ENCODE assay signal across 8 cellular contexts in genomic region chr5:148382961-148383360, GRCh38. TPM values are rescaled to one million over a fixed set of nuclear protein-coding genes. Genes with fewer than 3 reads are reported as not detected.
DNase-seq lines count a peak whose midpoint lies in the region; ATAC-seq and TF ChIP-seq lines count a peak whose summit lies in the region.

No MANE protein-coding gene starts in this region.

- H3K4me3 ChIP-seq in heart left ventricle (peak overlapping the region; percentile 66 to 94 (median 82)), vagina (peak overlapping the region; percentile 71 to 75)

- no peaks in the 10 kb centered on the region for H3K27me3 Mint-ChIP-seq in MCF 10A (ENCODE audit: insufficient read depth, unreplicated experiment)

- intact Hi-C loops in heart left ventricle (cut with DNase I) = loop anchor here in 3 of 10 donors (1.0 to 5.0 kb wide), 3 partner anchors 32 to 91 kb away; no protein-coding TSS in a partner anchor
- intact Hi-C loops in left ventricle myocardium superior (cut with micrococcal nuclease) = no loop called here
- intact Hi-C loops in MCF 10A (cut with micrococcal nuclease) = loop anchor here (1.0 kb wide), 1 partner anchor 348 kb away; no protein-coding TSS in a partner anchor
- intact Hi-C loops in vagina (cut with DNase I) = no loop called here

- H3K9me3 ChIP-seq in heart left ventricle (peaks cover 0 to 7% (median 0%) of the 10 kb centered on the region in 12 donors), vagina (no peaks in the 10 kb centered on the region)

- peaks cover 0 to 9% (median 0%) of the 10 kb centered on the region in 9 donors for H3K36me3 ChIP-seq in heart left ventricle
- H3K36me3 ChIP-seq in vagina = no peaks in the 10 kb centered on the region

- H3K4me1 ChIP-seq in heart left ventricle (peaks cover 3 to 74% (median 48%) of the 10 kb centered on the region in 12 donors), vagina (peaks cover 40% of the 10 kb centered on the region)

- WGBS in heart left ventricle, 4 donors = 31 to 38% (median 32%) methylated on average over 4 of the region's 4 CpGs

- H3K36me3 Mint-ChIP-seq in MCF 10A (ENCODE audit: insufficient read depth, unreplicated experiment) = no peaks in the 10 kb centered on the region

- H3K27ac ChIP-seq in heart left ventricle (peak overlapping the region; percentile 60 to 96 (median 91)), vagina (peak overlapping the region; percentile 85)

- TF ChIP-seq CTCF in heart left ventricle (IDR thresholded peaks at IDR 0.05) (no peak), MCF 10A (IDR thresholded peaks at IDR 0.05; ENCODE audit: unreplicated experiment) (no peak), vagina (IDR thresholded peaks at IDR 0.05) (no peak)

- POLR2A ChIA-PET in MCF 10A (lab: Yijun Ruan, JAX) = interaction anchor here (0.6 to 1.2 kb wide), 15 partner anchors 8 to 443 kb away, joined by 3 to 9 read pairs (median 4); partner anchors contain the start of gene ADRB2

- H3K27ac Mint-ChIP-seq in MCF 10A (ENCODE audit: low read depth, unreplicated experiment) = peak overlapping the region; percentile 98

- no peaks in the 10 kb centered on the region for H3K9me3 Mint-ChIP-seq in MCF 10A (ENCODE audit: unreplicated experiment)

- DNase-seq in heart left ventricle (no peak), left ventricle myocardium superior (no peak), MCF 10A (ENCODE audit: unreplicated experiment) (peak; percentile 26), midbrain (lab: John Stamatoyannopoulos, UW) (peak; percentile 39), vagina (ENCODE audit: extremely low spot score in 2 of 2) (no peak), dedifferentiated amniotic fluid mesenchymal stem cell (ENCODE audit: extremely low spot score) (no peak)
- DNase-seq in stimulated activated CD4-positive, alpha-beta T cell treated with anti-CD3 and anti-CD28 coated beads, Interleukin-1b, Interleukin-23, amount 100 ng/mL, for 48 hours = no peak

- BruUV-seq in MCF 10A (replicated peaks; lab: Mats Ljungman, UMichigan) = TSS peak; percentile 87

- peaks cover 38% of the 10 kb centered on the region for H3K4me1 Mint-ChIP-seq in MCF 10A (ENCODE audit: insufficient read depth, unreplicated experiment)

- peak overlapping the region; percentile 85 for H3K4me3 Mint-ChIP-seq in MCF 10A (ENCODE audit: unreplicated experiment)

- H3K27me3 ChIP-seq in heart left ventricle (no peaks in the 10 kb centered on the region), vagina (no peaks in the 10 kb centered on the region)

- CTCF ChIA-PET in MCF 10A (lab: Yijun Ruan, JAX) = interaction anchor here (0.7 to 1.3 kb wide), 10 partner anchors 8 to 801 kb away, joined by 3 to 7 read pairs (median 4); no protein-coding TSS in a partner anchor

- no peak for TF ChIP-seq POLR2A in heart left ventricle (IDR thresholded peaks at IDR 0.05)
- no peak for TF ChIP-seq POLR2A in vagina (IDR thresholded peaks at IDR 0.05)

- peak in 1 of 4 donors; percentile 17 for ATAC-seq in heart left ventricle
- no peak for ATAC-seq in left ventricle myocardium superior
- ATAC-seq in HG02970 (IDR thresholded peaks at IDR 0.05; ENCODE audit: low FRiP score, unreplicated experiment) = no peak

RNA-seq across cellular contexts. Expression of gene FBXO38, which starts 0.8 kb away (rescaled TPM):
- total RNA-seq in heart left ventricle = 10 to 100 TPM; 29.1 to 56.0 (median 48.2) TPM
- 10 to 100 TPM; 11.7 to 15.1 TPM for polyA plus RNA-seq in heart left ventricle
- 41.2 TPM for total RNA-seq in left ventricle myocardium superior
- total RNA-seq in MCF 10A (2022) = 54.4 and 76.1 TPM in 2 replicates
- total RNA-seq in vagina = 40.3 TPM

RNA-seq across cellular contexts. Expression of gene SPINK9, which starts 47.6 kb away (rescaled TPM):
- under 1 TPM in 1 of 9 donors, not detected in 8; 0.77 TPM for total RNA-seq in heart left ventricle
- not detected for polyA plus RNA-seq in heart left ventricle
- 0.57 TPM for total RNA-seq in left ventricle myocardium superior
- total RNA-seq in MCF 10A (2022) = not detected in 2 replicates
- not detected for total RNA-seq in vagina

Comparison
In these comparisons a context has a peak if more than half of its experiments do, and no peak if none do; other contexts are left out.
1. DNase-seq: peak in MCF 10A (single experiment) and midbrain (single experiment); none in heart left ventricle (0 of 5), left ventricle myocardium superior (single experiment), vagina (0 of 2), stimulated activated CD4-positive, alpha-beta T cell treated with anti-CD3 and anti-CD28 coated beads, Interleukin-1b, Interleukin-23, amount 100 ng/mL, for 48 hours (single experiment) and dedifferentiated amniotic fluid mesenchymal stem cell (single experiment).